Comparison of ENCODE assay signal across 9 cellular contexts in the genomic region with DNA sequence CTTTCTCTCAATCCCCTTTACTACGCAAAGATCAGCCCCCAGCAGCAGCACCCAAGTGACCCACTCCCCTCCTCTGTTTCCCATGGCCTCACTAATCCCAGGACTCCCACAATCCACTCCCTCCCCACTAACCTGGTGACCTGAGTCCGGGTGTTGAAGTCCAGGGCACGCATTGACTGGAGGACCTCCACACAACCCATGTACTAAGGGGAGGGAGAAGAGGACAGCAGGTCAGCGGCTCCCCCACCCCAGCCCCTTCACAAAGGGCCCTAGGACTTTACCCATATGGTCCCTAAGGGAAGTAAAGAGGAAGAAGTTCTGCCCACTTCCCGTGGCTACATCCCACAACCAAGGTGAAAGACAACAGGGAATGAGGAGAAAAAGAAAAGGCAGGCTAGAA. TPM values are rescaled to one million over a fixed set of nuclear protein-coding genes. Genes with fewer than 3 reads are reported as not detected.
DNase-seq lines count a peak whose midpoint lies in the region; ATAC-seq and TF ChIP-seq lines count a peak whose summit lies in the region.
"Had no signal": no experiment of that assay in that cellular context is flagged by ENCODE, and none has a peak within 500 bp of the region (broad histone marks: within the 10 kb centered on the region; RNA-seq: fewer than 3 reads in every experiment).

No MANE protein-coding gene starts in this region.

- H3K36me3 Mint-ChIP-seq in CD4-positive, alpha-beta T cell (ENCODE audit: low read depth), result peaks cover 62% of the 10 kb centered on the region
- peaks cover 4% of the 10 kb centered on the region for H3K36me3 Mint-ChIP-seq in progenitor cell of endocrine pancreas (ENCODE audit: insufficient read depth)
- H3K36me3 Mint-ChIP-seq: naive B cell had no signal

- H3K27me3 Mint-ChIP-seq in CD4-positive, alpha-beta T cell, result no peaks in the 10 kb centered on the region
- no peaks in the 10 kb centered on the region for H3K27me3 Mint-ChIP-seq in progenitor cell of endocrine pancreas
- H3K27me3 Mint-ChIP-seq: naive B cell had no signal

- peaks cover 30% of the 10 kb centered on the region for H3K4me1 Mint-ChIP-seq in CD4-positive, alpha-beta T cell (ENCODE audit: low read depth)
- H3K4me1 Mint-ChIP-seq in progenitor cell of endocrine pancreas (ENCODE audit: low read depth), result peaks cover 26% of the 10 kb centered on the region

- H3K4me1 ChIP-seq in SJSA1 (replicated peaks) (peaks cover 43% of the 10 kb centered on the region), esophagus squamous epithelium (peaks cover 47 to 75% (median 54%) of the 10 kb centered on the region in 3 donors)

- H3K36me3 ChIP-seq in SJSA1, result peaks cover 61% of the 10 kb centered on the region
- H3K36me3 ChIP-seq in esophagus squamous epithelium, result peaks cover 7 to 58% (median 34%) of the 10 kb centered on the region in 3 donors

- POLR2A ChIA-PET in CD4-positive, alpha-beta T cell (lab: Charles Lee), result interaction anchor here (2.4 kb wide), 1 partner anchor 8 kb away, joined by 8 read pairs; the partner anchor contains the start of gene PYGO2

- H3K4me3 Mint-ChIP-seq in CD4-positive, alpha-beta T cell, result peak overlapping the region; percentile 35
- peak overlapping the region; percentile 55 for H3K4me3 Mint-ChIP-seq in progenitor cell of endocrine pancreas (ENCODE audit: low read depth)
- H3K4me3 Mint-ChIP-seq: naive B cell had no signal

- peak overlapping the region; percentile 34 for H3K27ac ChIP-seq in CD4-positive, alpha-beta T cell (ENCODE audit: low read depth, low read length)
- H3K27ac ChIP-seq in SJSA1 (no peak overlapping the region), esophagus squamous epithelium (peak overlapping the region; percentile 96 to 99 (median 98))

- CTCF ChIA-PET in CD4-positive, alpha-beta T cell (lab: Charles Lee), result interaction anchor here (2.3 to 10.7 kb wide), 2 partner anchors 30 to 48 kb away, joined by 8 to 71 read pairs; no protein-coding TSS in a partner anchor

- no peaks in the 10 kb centered on the region for H3K9me3 ChIP-seq in CD4-positive, alpha-beta T cell (ENCODE audit: control insufficient read depth, low read length)
- H3K9me3 ChIP-seq in SJSA1 (replicated peaks), result no peaks in the 10 kb centered on the region
- no peaks in the 10 kb centered on the region for H3K9me3 ChIP-seq in esophagus squamous epithelium

- no peaks in the 10 kb centered on the region for H3K27me3 ChIP-seq in CD4-positive, alpha-beta T cell (ENCODE audit: control insufficient read depth, insufficient read depth, low read length)
- H3K27me3 ChIP-seq in SJSA1 (replicated peaks), result no peaks in the 10 kb centered on the region
- H3K27me3 ChIP-seq in esophagus squamous epithelium, result no peaks in the 10 kb centered on the region

- TF ChIP-seq CTCF in CD4-positive, alpha-beta T cell (IDR thresholded peaks at IDR 0.05), result no peak
- TF ChIP-seq CTCF in esophagus squamous epithelium (IDR thresholded peaks at IDR 0.05) (no peak), progenitor cell of endocrine pancreas (IDR thresholded peaks at IDR 0.05; ENCODE audit: unreplicated experiment) (no peak)

- H3K4me3 ChIP-seq in SJSA1, result peak overlapping the region; percentile 33
- peak overlapping the region in 3 of 4 donors; percentile 41 to 79 (median 46) for H3K4me3 ChIP-seq in esophagus squamous epithelium

- 48 to 63% methylated on average over 2 to 5 of the region's 5 CpGs for whole genome bisulfite sequencing in esophagus squamous epithelium, 2 donors

- intact Hi-C loops in CD4-positive, alpha-beta T cell (cut with DNase I, micrococcal nuclease), result no loop called here
- intact Hi-C loops in esophagus squamous epithelium (cut with DNase I), result loop anchor here (10.0 kb wide), 1 partner anchor 96 kb away; the partner anchor contains the start of gene EFNA4

- no peak for TF ChIP-seq POLR2A in esophagus squamous epithelium (IDR thresholded peaks at IDR 0.05)

- no peaks in the 10 kb centered on the region for H3K9me3 Mint-ChIP-seq in CD4-positive, alpha-beta T cell
- no peaks in the 10 kb centered on the region for H3K9me3 Mint-ChIP-seq in progenitor cell of endocrine pancreas (ENCODE audit: low read depth)
- H3K9me3 Mint-ChIP-seq: naive B cell had no signal

- H3K27ac Mint-ChIP-seq in CD4-positive, alpha-beta T cell, result peak overlapping the region; percentile 70
- H3K27ac Mint-ChIP-seq in progenitor cell of endocrine pancreas, result peak overlapping the region; percentile 56

- DNase-seq in CD4-positive, alpha-beta T cell, result no peak
- DNase-seq in SJSA1 (ENCODE audit: low read depth in 1 of 2, low spot score in 2 of 2) (no peak), esophagus squamous epithelium (lab: John Stamatoyannopoulos, UW) (no peak), progenitor cell of endocrine pancreas (ENCODE audit: low spot score, unreplicated experiment) (no peak), GM03348 (ENCODE audit: low spot score) (no peak), medulla oblongata (ENCODE audit: extremely low spot score) (no peak)
- DNase-seq in stimulated activated CD4-positive, alpha-beta T cell treated with anti-CD3 and anti-CD28 coated beads, Interleukin-2, amount 100 ng/mL, for 24 hours, result no peak
- DNase-seq: naive B cell had no signal

- ATAC-seq in CD4-positive, alpha-beta T cell (ENCODE audit: poor library complexity), result no peak
- no peak for ATAC-seq in HG03520 (IDR thresholded peaks at IDR 0.05; ENCODE audit: unreplicated experiment)

RNA-seq across cellular contexts. Expression of gene SHC1, which starts 1.3 kb away (rescaled TPM):
- total RNA-seq in CD4-positive, alpha-beta T cell, result 10 to 100 TPM; 59.9 to 60.0 TPM
- total RNA-seq in SJSA1 (2014; rRNA removed; shearing (Covaris generic)), result 101 and 155 TPM in 2 replicates
- 10 to 100 TPM; 37.6 to 80.9 (median 65.8) TPM for total RNA-seq in esophagus squamous epithelium
- 43.3 and 54.7 TPM in 2 replicates for total RNA-seq in progenitor cell of endocrine pancreas

RNA-seq across cellular contexts. Expression of gene CKS1B, which starts 5.2 kb away (rescaled TPM):
- total RNA-seq in CD4-positive, alpha-beta T cell, result 1 to 10 TPM; 1.4 to 3.9 TPM
- 290 and 338 TPM in 2 replicates for total RNA-seq in SJSA1 (2014; rRNA removed; shearing (Covaris generic))
- total RNA-seq in esophagus squamous epithelium, result 10 to 100 TPM; 34.9 to 72.8 (median 55.3) TPM
- 78.7 and 85.8 TPM in 2 replicates for total RNA-seq in progenitor cell of endocrine pancreas

RNA-seq across cellular contexts. Expression of gene PYGO2, which starts 7.7 kb away (rescaled TPM):
- 10 to 100 TPM; 30.3 to 32.8 TPM for total RNA-seq in CD4-positive, alpha-beta T cell
- total RNA-seq in SJSA1 (2014; rRNA removed; shearing (Covaris generic)), result 18.0 and 20.0 TPM in 2 replicates
- total RNA-seq in esophagus squamous epithelium (10 to 100 TPM; 14.4 to 18.8 (median 17.5) TPM), progenitor cell of endocrine pancreas (49.1 and 52.7 TPM in 2 replicates)

RNA-seq across cellular contexts. Expression of gene PBXIP1, which starts 13.3 kb away (rescaled TPM):
- total RNA-seq in CD4-positive, alpha-beta T cell, result 100 to 1,000 TPM; 434 to 440 TPM
- total RNA-seq in SJSA1 (2014; rRNA removed; shearing (Covaris generic)), result 25.2 and 30.2 TPM in 2 replicates
- total RNA-seq in esophagus squamous epithelium (10 to 100 TPM; 11.1 to 51.1 (median 29.3) TPM), progenitor cell of endocrine pancreas (69.1 and 69.5 TPM in 2 replicates)

RNA-seq across cellular contexts. Expression of gene FLAD1, which starts 13.9 kb away (rescaled TPM):
- total RNA-seq in CD4-positive, alpha-beta T cell, result 10 to 100 TPM; 16.7 to 19.4 TPM
- total RNA-seq in SJSA1 (2014; rRNA removed; shearing (Covaris generic)), result 15.4 and 23.7 TPM in 2 replicates
- 10 to 100 TPM; 21.5 to 30.9 (median 29.5) TPM for total RNA-seq in esophagus squamous epithelium
- total RNA-seq in progenitor cell of endocrine pancreas, result 53.7 and 55.9 TPM in 2 replicates

Comparison
In these comparisons a context has a peak if more than half of its experiments do, and no peak if none do; other contexts are left out.
1. RNA of gene CKS1B, which starts 5.2 kb away (total RNA-seq): 290 to 338 TPM in SJSA1, 78.7 to 85.8 TPM in progenitor cell of endocrine pancreas and 34.9 to 72.8 TPM in esophagus squamous epithelium; 1.4 to 3.9 TPM in CD4-positive, alpha-beta T cell; every median in the first group is over 4 times any median in the second.